ENCODE assay signal across 7 cellular contexts in genomic region chrX:147911192-147912022, GRCh38. TPM values are rescaled to one million over a fixed set of nuclear protein-coding genes. Genes with fewer than 3 reads are reported as not detected.
A peak's percentile ranks its signal among the peaks of the same experiment; 100 is the strongest.
DNase-seq lines count a peak whose midpoint lies in the region; ATAC-seq and TF ChIP-seq lines count a peak whose summit lies in the region.

Gene FMR1 (plus strand): TSS chrX:147911919. CDS start chrX:147912180, 261 bp downstream.

- 58% methylated on average over 38 of the region's 66 CpGs for WGBS in hepatocyte (ENCODE audit: low lambda C conversion rate, missing lambda C conversion rate)

- no peaks in the 10 kb centered on the region for H3K9me2 ChIP-seq in hepatocyte (replicated peaks; ENCODE audit: insufficient read depth)

- peaks cover 41% of the 10 kb centered on the region for H3K79me2 ChIP-seq in hepatocyte

- H3K9me3 ChIP-seq in hepatocyte (ENCODE audit: low read depth) = no peaks in the 10 kb centered on the region

- H2AFZ ChIP-seq in hepatocyte = peak within 1 kb of the TSS; percentile 34

- in situ Hi-C loops in astrocyte of the cerebellum (cut with HindIII; ENCODE audit: low sequenced_read_pairs) = no loop called here

- DNase-seq in NCI-H2029 (lab: John Stamatoyannopoulos, UW) (peak; percentile 80), T-helper 9 cell (peak; percentile 86), astrocyte of the cerebellum (ENCODE audit: low read depth) (peak; percentile 70), hepatocyte (ENCODE audit: low spot score) (peak; percentile 97), retina (peak; percentile 87)

- peaks cover 14% of the 10 kb centered on the region for H4K20me1 ChIP-seq in hepatocyte (ENCODE audit: insufficient read depth, poor library complexity, severe bottlenecking)

- peak within 1 kb of the TSS; percentile 76 for H3K4me3 ChIP-seq in astrocyte of the cerebellum (ENCODE audit: low read depth, low read length)
- peak within 1 kb of the TSS; percentile 73 for H3K4me3 ChIP-seq in hepatocyte

- TF ChIP-seq CTCF in astrocyte of the cerebellum (IDR thresholded peaks at IDR 0.05; ENCODE audit: low read depth, low read length, missing control alignments) = no peak
- TF ChIP-seq CTCF in hepatocyte (IDR thresholded peaks at IDR 0.05; ENCODE audit: poor library complexity) = no peak

- no peaks in the 10 kb centered on the region for H3K36me3 ChIP-seq in hepatocyte (replicated peaks; ENCODE audit: insufficient read depth, low read depth)

- ATAC-seq in GM18511 (IDR thresholded peaks at IDR 0.05; ENCODE audit: unreplicated experiment) (peak; percentile 84), HG02981 (IDR thresholded peaks at IDR 0.05; ENCODE audit: unreplicated experiment) (peak; percentile 81)

- H3K4me1 ChIP-seq in hepatocyte (ENCODE audit: insufficient read depth) = no peaks in the 10 kb centered on the region

- H3K27me3 ChIP-seq in hepatocyte = no peaks in the 10 kb centered on the region

- peak within 1 kb of the TSS; percentile 76 for H3K4me2 ChIP-seq in hepatocyte

- H3K27ac ChIP-seq in hepatocyte = peak within 1 kb of the TSS; percentile 98

RNA-seq across cellular contexts. Expression of gene FMR1, which starts in this region (rescaled TPM):
- 51.5 and 53.6 TPM in 2 replicates for total RNA-seq in hepatocyte
- 35.1 and 40.5 TPM in 2 replicates for polyA plus RNA-seq in hepatocyte

Comparison
In these comparisons a context has a peak if more than half of its experiments do, and no peak if none do; other contexts are left out.
1. Peak in every context shown above with its lines: DNase-seq, ATAC-seq, H3K4me3 ChIP-seq and H3K27ac ChIP-seq.